In genomic region chr4:152773953-152774352, GRCh38 we compare ENCODE assay signal across 26 cellular contexts. TPM values are rescaled to one million over a fixed set of nuclear protein-coding genes. Genes with fewer than 3 reads are reported as not detected.
"Had no signal": no experiment of that assay in that cellular context is flagged by ENCODE, and none has a peak within 500 bp of the region (broad histone marks: within the 10 kb centered on the region; RNA-seq: fewer than 3 reads in every experiment).

No MANE protein-coding gene starts in this region.

- H3K4me1 ChIP-seq: colonic mucosa, foreskin keratinocyte had no signal

- H3K4me2 ChIP-seq: hepatocyte had no signal

- H3K27ac ChIP-seq: colonic mucosa, epithelial cell of prostate, foreskin keratinocyte, gastroesophageal sphincter, heart left ventricle, hepatocyte, left lung, lower lobe of right lung had no signal

- DNase-seq: colonic mucosa; cortex of kidney; effector CD8-positive, alpha-beta T cell; effector memory CD8-positive, alpha-beta T cell; endodermal cell; erythroblast; foreskin keratinocyte; heart left ventricle; hypothalamus; immature natural killer cell; left cardiac atrium; left lung; left ventricle myocardium superior; lower lobe of right lung; mesenchymal stem cell; mucosa of descending colon; naive B cell had no signal

- H3K36me3 ChIP-seq: colonic mucosa, gastroesophageal sphincter, heart left ventricle, left lung, lower lobe of right lung had no signal

- H3K4me3 ChIP-seq: colonic mucosa, gastroesophageal sphincter, heart left ventricle, hepatocyte, left lung, lower lobe of right lung, mucosa of descending colon had no signal

- H2AFZ ChIP-seq: hepatocyte had no signal

- H3K27me3 ChIP-seq: colonic mucosa, foreskin keratinocyte, gastroesophageal sphincter, heart left ventricle, hepatocyte, left lung had no signal

- FAIRE-seq: endometrium, frontal cortex, keratinocyte had no signal

- ATAC-seq: effector memory CD8-positive, alpha-beta T cell; esophagus mucosa; foreskin keratinocyte; gastroesophageal sphincter; heart left ventricle; left cardiac atrium; left lung; left ventricle myocardium superior; lower lobe of right lung; mucosa of descending colon had no signal

- H3K9me3 ChIP-seq: colonic mucosa, gastroesophageal sphincter, heart left ventricle, left lung, lower lobe of right lung, mucosa of descending colon had no signal

RNA-seq across cellular contexts. Expression of gene TIGD4, which starts 5.6 kb away (rescaled TPM):
- total RNA-seq: lung microvascular endothelial cell, mesenteric fat pad had no signal
